Comparison of ENCODE assay signal across 16 cellular contexts in the genomic region with DNA sequence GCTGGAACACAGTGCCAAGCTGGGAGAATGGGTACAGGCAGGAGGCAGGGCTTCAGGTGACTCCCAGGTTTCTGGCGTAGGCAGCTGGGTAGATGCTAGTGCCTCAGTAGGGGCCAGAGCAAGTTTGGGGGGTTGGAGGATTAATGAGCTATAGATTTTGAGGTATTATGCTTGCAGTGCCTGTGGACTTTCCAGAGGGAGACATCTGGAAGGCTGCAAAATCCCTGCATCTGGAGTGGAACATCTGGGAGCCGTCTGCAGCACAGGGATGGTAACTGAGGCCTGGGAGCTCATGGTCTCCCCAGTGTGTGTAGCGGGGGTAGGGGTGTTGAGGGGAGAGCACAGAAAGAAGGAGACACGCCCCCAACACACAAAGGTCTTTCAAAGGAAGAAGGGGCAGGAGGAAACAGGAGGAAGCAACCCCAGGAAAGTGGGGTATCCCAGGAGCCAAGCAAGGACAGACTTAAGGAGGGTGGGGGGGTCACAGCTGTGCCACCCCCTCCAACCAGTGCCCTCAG. TPM values are rescaled to one million over a fixed set of nuclear protein-coding genes. Genes with fewer than 3 reads are reported as not detected.
A peak's percentile ranks its signal among the peaks of the same experiment; 100 is the strongest.
DNase-seq lines count a peak whose midpoint lies in the region; ATAC-seq, FAIRE-seq and TF ChIP-seq lines count a peak whose summit lies in the region.
"Had no signal": no experiment of that assay in that cellular context is flagged by ENCODE, and none has a peak within 500 bp of the region (broad histone marks: within the 10 kb centered on the region; RNA-seq: fewer than 3 reads in every experiment).

No MANE protein-coding gene starts in this region.

- no peak for DNase-seq in astrocyte (ENCODE audit: low read depth)
- no peak for DNase-seq in left lung
- peak; percentile 30 for DNase-seq in spleen
- DNase-seq in AG08396 (ENCODE audit: low spot score), result no peak
- DNase-seq in SHP77 (lab: John Stamatoyannopoulos, UW), result no peak
- DNase-seq: activated CD8-positive, alpha-beta T cell treated with anti-CD3 and anti-CD28 coated beads, Interleukin-2, amount 10 ng/mL, durations not matched to agents 7 days and 5 days; activated gamma-delta T cell; naive B cell; NCI-H187 treated with DMSO at 0.1 percent for 48 hours; PC-3 had no signal

- H3K27me3 Mint-ChIP-seq in astrocyte (ENCODE audit: low read depth, unreplicated experiment), result peaks cover 37% of the 10 kb centered on the region

- H3K4me3 Mint-ChIP-seq in astrocyte (ENCODE audit: unreplicated experiment), result no peak overlapping the region
- H3K4me3 Mint-ChIP-seq: activated CD8-positive, alpha-beta T cell treated with anti-CD3 and anti-CD28 coated beads, Interleukin-2, amount 10 ng/mL, durations not matched to agents 7 days and 5 days; dendritic cell treated with granulocyte-macrophage colony-stimulating factor and Interleukin-4, amounts not matched to agents 40 ng/mL and 50 ng/mL, for 4 days; naive B cell had no signal

- H3K9me3 Mint-ChIP-seq in astrocyte (ENCODE audit: unreplicated experiment), result no peaks in the 10 kb centered on the region
- H3K9me3 Mint-ChIP-seq: dendritic cell treated with granulocyte-macrophage colony-stimulating factor and Interleukin-4, amounts not matched to agents 40 ng/mL and 50 ng/mL, for 4 days; naive B cell had no signal

- H3K4me3 ChIP-seq in HEK293 (ENCODE audit: low read depth, low read length), result no peak overlapping the region
- H3K4me3 ChIP-seq in astrocyte (ENCODE audit: insufficient read depth, low read depth, low read length), result no peak overlapping the region
- H3K4me3 ChIP-seq in left lung, result no peak overlapping the region
- no peak overlapping the region for H3K4me3 ChIP-seq in spleen
- H3K4me3 ChIP-seq: BLaER1 treated with 17β-estradiol and CSF1 and Interleukin-3, amounts not matched to agents 10 nM and 100 nM had no signal

- no peaks in the 10 kb centered on the region for H3K36me3 ChIP-seq in HEK293 (ENCODE audit: control insufficient read depth in 2 of 2, insufficient read depth in 1 of 2, low read length in 2 of 2)
- no peaks in the 10 kb centered on the region for H3K36me3 ChIP-seq in astrocyte (ENCODE audit: insufficient read depth, low read length)
- H3K36me3 ChIP-seq in left lung, result no peaks in the 10 kb centered on the region
- no peaks in the 10 kb centered on the region for H3K36me3 ChIP-seq in spleen
- H3K36me3 ChIP-seq: BLaER1 treated with 17β-estradiol and CSF1 and Interleukin-3, amounts not matched to agents 10 nM and 100 nM had no signal

- POLR2A ChIA-PET in HEK293 (lab: Yijun Ruan, JAX), result no interaction called here

- H3K36me3 Mint-ChIP-seq in astrocyte (ENCODE audit: low read depth, unreplicated experiment), result no peaks in the 10 kb centered on the region
- H3K36me3 Mint-ChIP-seq: naive B cell had no signal

- H3K27ac ChIP-seq in HEK293 (ENCODE audit: extremely low read depth, low read depth, low read length) (no peak overlapping the region), astrocyte (ENCODE audit: low read depth, low read length) (no peak overlapping the region), left lung (peak overlapping the region; percentile 18 to 26), spleen (peak overlapping the region in 4 of 8 donors; percentile 11 to 27 (median 15))
- H3K27ac ChIP-seq: BLaER1 treated with 17β-estradiol and CSF1 and Interleukin-3, amounts not matched to agents 10 nM and 100 nM had no signal

- no peaks in the 10 kb centered on the region for H3K4me1 ChIP-seq in HEK293 (ENCODE audit: control insufficient read depth, insufficient read depth, low read length)
- H3K4me1 ChIP-seq in astrocyte (ENCODE audit: insufficient read depth, low read length), result peaks cover 6% of the 10 kb centered on the region
- H3K4me1 ChIP-seq in left lung, result peaks cover 0 to 29% of the 10 kb centered on the region in 2 donors
- H3K4me1 ChIP-seq in spleen, result peaks cover 0 to 30% (median 11%) of the 10 kb centered on the region in 6 donors

- no peaks in the 10 kb centered on the region for H3K79me2 ChIP-seq in astrocyte (ENCODE audit: insufficient read depth, low read length)

- H3K9me3 ChIP-seq in HEK293 (ENCODE audit: control insufficient read depth, insufficient read depth, low read depth, low read length) (no peaks in the 10 kb centered on the region), astrocyte (ENCODE audit: insufficient read depth, low read depth, low read length) (no peaks in the 10 kb centered on the region), left lung (no peaks in the 10 kb centered on the region), spleen (no peaks in the 10 kb centered on the region)
- H3K9me3 ChIP-seq: BLaER1 treated with 17β-estradiol and CSF1 and Interleukin-3, amounts not matched to agents 10 nM and 100 nM had no signal

- no peak overlapping the region for H3K9ac ChIP-seq in astrocyte (ENCODE audit: low read length)

- H2AFZ ChIP-seq in astrocyte (ENCODE audit: low read depth, low read length), result no peak overlapping the region

- WGBS in spleen, 5 donors, result 71 to 89% (median 83%) methylated on average over 3 to 4 of the region's 4 CpGs

- ATAC-seq in left lung (no peak), GM21528 (IDR thresholded peaks at IDR 0.05; ENCODE audit: low FRiP score, unreplicated experiment) (no peak)

- H3K27ac Mint-ChIP-seq in astrocyte (ENCODE audit: unreplicated experiment), result peak overlapping the region; percentile 87
- H3K27ac Mint-ChIP-seq: activated CD8-positive, alpha-beta T cell treated with anti-CD3 and anti-CD28 coated beads, Interleukin-2, amount 10 ng/mL, durations not matched to agents 7 days and 5 days; dendritic cell treated with granulocyte-macrophage colony-stimulating factor and Interleukin-4, amounts not matched to agents 40 ng/mL and 50 ng/mL, for 4 days had no signal

- CTCF ChIA-PET in HEK293 (lab: Yijun Ruan, JAX), result interaction anchor here (0.7 to 7.8 kb wide), 23 partner anchors 7 to 587 kb away, joined by 3 to 136 read pairs (median 6); no protein-coding TSS in a partner anchor

- peaks cover 20% of the 10 kb centered on the region for H3K4me1 Mint-ChIP-seq in astrocyte (ENCODE audit: low read depth, unreplicated experiment)

- H3K27me3 ChIP-seq in astrocyte (ENCODE audit: insufficient read depth, low read length), result peaks cover 7% of the 10 kb centered on the region
- no peaks in the 10 kb centered on the region for H3K27me3 ChIP-seq in left lung
- H3K27me3 ChIP-seq in spleen (replicated peaks in 1 of 7), result peaks cover 0 to 7% (median 0%) of the 10 kb centered on the region in 7 donors
- H3K27me3 ChIP-seq: BLaER1 treated with 17β-estradiol and CSF1 and Interleukin-3, amounts not matched to agents 10 nM and 100 nM had no signal

- intact Hi-C loops in left lung (cut with DNase I), result loop anchor here in 1 of 2 donors (5.0 kb wide), 1 partner anchor 70 kb away; no protein-coding TSS in a partner anchor
- intact Hi-C loops in spleen (cut with DNase I; ENCODE audit: low total_unique reads), result loop anchor here (5.0 to 10.0 kb wide), 2 partner anchors 70 to 233 kb away; no protein-coding TSS in a partner anchor

- no peak for FAIRE-seq in astrocyte (lab: Jason Lieb, UNC)

- no peak for TF ChIP-seq POLR2A in spleen (IDR thresholded peaks at IDR 0.05)

- no peak overlapping the region for H3K4me2 ChIP-seq in astrocyte (ENCODE audit: low read length)

- H4K20me1 ChIP-seq in astrocyte (ENCODE audit: insufficient read depth, low read length), result no peaks in the 10 kb centered on the region
- H4K20me1 ChIP-seq: BLaER1 treated with 17β-estradiol and CSF1 and Interleukin-3, amounts not matched to agents 10 nM and 100 nM had no signal

- TF ChIP-seq CTCF in HEK293 (tag by site-specific recombination; IDR thresholded peaks at IDR 0.05) (no peak), astrocyte (IDR thresholded peaks at IDR 0.05; ENCODE audit: insufficient read depth, low read depth, low read length) (no peak), left lung (IDR thresholded peaks at IDR 0.05) (no peak), spleen (IDR thresholded peaks at IDR 0.05 in 8 of 11, conservative IDR thresholded peaks at IDR 0.05 in 3 of 11) (no peak)

TF ChIP-seq in HEK293, 187 proteins besides CTCF, POLR2A, EP300 and RAD21 (continues in another document):
- TF ChIP-seq ZNF785 (tag by site-specific recombination; IDR thresholded peaks at IDR 0.05), result no peak
- TF ChIP-seq KLF9 (tag by site-specific recombination; IDR thresholded peaks at IDR 0.05; ENCODE audit: low read depth), result 0 out of 2 replicates have a peak, but pooled peaks have one; percentile 20
- TF ChIP-seq, protein P1, sequence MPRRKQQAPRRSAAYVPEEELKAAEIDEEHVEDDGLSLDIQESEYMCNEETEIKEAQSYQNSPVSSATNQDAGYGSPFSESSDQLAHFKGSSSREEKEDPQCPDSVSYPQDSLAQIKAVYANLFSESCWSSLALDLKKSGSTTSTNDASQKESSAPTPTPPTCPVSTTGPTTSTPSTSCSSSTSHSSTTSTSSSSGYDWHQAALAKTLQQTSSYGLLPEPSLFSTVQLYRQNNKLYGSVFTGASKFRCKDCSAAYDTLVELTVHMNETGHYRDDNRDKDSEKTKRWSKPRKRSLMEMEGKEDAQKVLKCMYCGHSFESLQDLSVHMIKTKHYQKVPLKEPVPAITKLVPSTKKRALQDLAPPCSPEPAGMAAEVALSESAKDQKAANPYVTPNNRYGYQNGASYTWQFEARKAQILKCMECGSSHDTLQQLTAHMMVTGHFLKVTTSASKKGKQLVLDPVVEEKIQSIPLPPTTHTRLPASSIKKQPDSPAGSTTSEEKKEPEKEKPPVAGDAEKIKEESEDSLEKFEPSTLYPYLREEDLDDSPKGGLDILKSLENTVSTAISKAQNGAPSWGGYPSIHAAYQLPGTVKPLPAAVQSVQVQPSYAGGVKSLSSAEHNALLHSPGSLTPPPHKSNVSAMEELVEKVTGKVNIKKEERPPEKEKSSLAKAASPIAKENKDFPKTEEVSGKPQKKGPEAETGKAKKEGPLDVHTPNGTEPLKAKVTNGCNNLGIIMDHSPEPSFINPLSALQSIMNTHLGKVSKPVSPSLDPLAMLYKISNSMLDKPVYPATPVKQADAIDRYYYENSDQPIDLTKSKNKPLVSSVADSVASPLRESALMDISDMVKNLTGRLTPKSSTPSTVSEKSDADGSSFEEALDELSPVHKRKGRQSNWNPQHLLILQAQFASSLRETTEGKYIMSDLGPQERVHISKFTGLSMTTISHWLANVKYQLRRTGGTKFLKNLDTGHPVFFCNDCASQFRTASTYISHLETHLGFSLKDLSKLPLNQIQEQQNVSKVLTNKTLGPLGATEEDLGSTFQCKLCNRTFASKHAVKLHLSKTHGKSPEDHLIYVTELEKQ (tag by site-specific recombination; IDR thresholded peaks at IDR 0.05; ENCODE audit: borderline replicate concordance), result no peak
- no peak for TF ChIP-seq ZNF791 (tag by site-specific recombination; IDR thresholded peaks at IDR 0.05)

RNA-seq across cellular contexts. Expression of a gene that starts 2.2 kb away (rescaled TPM):
- total RNA-seq in astrocyte, result 0.34 TPM in 1 of 2 replicates, not detected in the other
- 10 to 100 TPM; 44.9 to 54.0 TPM for total RNA-seq in left lung
- total RNA-seq in spleen, result 10 to 100 TPM in 1 of 7 donors, 1 to 10 TPM in 5, under 1 TPM in 1; 0.76 to 11.0 (median 4.0) TPM
- polyA plus RNA-seq in spleen, result 1 to 10 TPM in 1 of 3 donors, under 1 TPM in 2; 0.22 to 8.3 (median 0.41) TPM
- total RNA-seq: activated CD8-positive, alpha-beta T cell treated with anti-CD3 and anti-CD28 coated beads, Interleukin-2, amount 10 ng/mL, durations not matched to agents 7 days and 5 days; fibroblast of lung; PC-3 had no signal
- polyA plus RNA-seq: fibroblast of lung had no signal

RNA-seq across cellular contexts. Expression of a gene that starts 40.0 kb away (rescaled TPM):
- total RNA-seq in astrocyte (0.14 and 0.17 TPM in 2 replicates), left lung (1 to 10 TPM; 8.4 to 9.7 TPM), spleen (10 to 100 TPM; 12.9 to 24.5 (median 16.0) TPM)
- 10 to 100 TPM in 1 of 3 donors, 1 to 10 TPM in 2; 2.9 to 12.1 (median 4.4) TPM for polyA plus RNA-seq in spleen
- total RNA-seq: activated CD8-positive, alpha-beta T cell treated with anti-CD3 and anti-CD28 coated beads, Interleukin-2, amount 10 ng/mL, durations not matched to agents 7 days and 5 days; fibroblast of lung; PC-3 had no signal

RNA-seq across cellular contexts. Expression of a gene that starts 54.8 kb away (rescaled TPM):
- not detected in 2 replicates for total RNA-seq in astrocyte
- total RNA-seq in left lung, result not detected
- under 1 TPM in 1 of 7 donors, not detected in 6; 0.43 TPM for total RNA-seq in spleen
- not detected for polyA plus RNA-seq in spleen
- total RNA-seq: activated CD8-positive, alpha-beta T cell treated with anti-CD3 and anti-CD28 coated beads, Interleukin-2, amount 10 ng/mL, durations not matched to agents 7 days and 5 days; fibroblast of lung; PC-3; renal cortical epithelial cell had no signal
- polyA plus RNA-seq: fibroblast of lung had no signal

Comparison
In these comparisons a context has a peak if more than half of its experiments do, and no peak if none do; other contexts are left out.
1. H3K27ac ChIP-seq: peak in left lung (2 of 2); none in HEK293 (single experiment) and astrocyte (single experiment).